In genomic region chr9:36258989-36259315, GRCh38 we compare ENCODE assay signal across 8 cellular contexts. TPM values are rescaled to one million over a fixed set of nuclear protein-coding genes. Genes with fewer than 3 reads are reported as not detected.
DNase-seq lines count a peak whose midpoint lies in the region; ATAC-seq, FAIRE-seq and TF ChIP-seq lines count a peak whose summit lies in the region.

No MANE protein-coding gene starts in this region.

- peak overlapping the region; percentile 76 for H4K8ac ChIP-seq in H1 (ENCODE audit: extremely low read depth, insufficient read depth, low read length)

- no peak overlapping the region for H2BK20ac ChIP-seq in H1 (ENCODE audit: low read length)

- ATAC-seq in CD4-positive, CD25-positive, alpha-beta regulatory T cell (ENCODE audit: low read depth in 2 of 2): no peak

- no peak for TF ChIP-seq RAD21 in H1 (IDR thresholded peaks at IDR 0.05 in 1 of 2, conservative IDR thresholded peaks at IDR 0.05 in 1 of 2; ENCODE audit: low read depth in 2 of 2, low read length in 2 of 2)

- no peak overlapping the region for H3K14ac ChIP-seq in H1 (ENCODE audit: insufficient read length)

- no peaks in the 10 kb centered on the region for H3K9me3 ChIP-seq in CD4-positive, CD25-positive, alpha-beta regulatory T cell (ENCODE audit: control insufficient read depth in 2 of 2, low read length in 2 of 2)
- H3K9me3 ChIP-seq in H1 (ENCODE audit: insufficient read depth in 2 of 2, low read depth in 1 of 2, low read length in 1 of 2) (no peaks in the 10 kb centered on the region), neuron (ENCODE audit: low read length) (no peaks in the 10 kb centered on the region)

- H3K9me3 Mint-ChIP-seq in CD4-positive, CD25-positive, alpha-beta regulatory T cell: no peaks in the 10 kb centered on the region

- H3K4me1 Mint-ChIP-seq in CD4-positive, CD25-positive, alpha-beta regulatory T cell: peaks cover 0 to 27% (median 9%) of the 10 kb centered on the region in 4 donors

- H3K4ac ChIP-seq in H1 (replicated peaks; ENCODE audit: insufficient read length, low read depth, low read length): no peak overlapping the region

- no peaks in the 10 kb centered on the region for H3K36me3 Mint-ChIP-seq in CD4-positive, CD25-positive, alpha-beta regulatory T cell

- 0 out of 2 replicates have a peak overlapping the region, but pooled peaks have one; percentile 11 for H2BK12ac ChIP-seq in H1 (ENCODE audit: low read depth, low read length)

- no peak overlapping the region for H3K18ac ChIP-seq in H1 (ENCODE audit: extremely low read depth, low read length)

- 82% methylated on average over 7 of the region's 7 CpGs; no CpG with 5 or more reads in 1 of the 2 experiments for WGBS in H1 (ENCODE audit: extremely low coverage in 1 of 2, insufficient coverage in 1 of 2, insufficient read length in 1 of 2, insufficient replicate concordance in 2 of 2, low coverage in 1 of 2, low lambda C conversion rate in 2 of 2, missing lambda C conversion rate in 1 of 2), 2 experiments

- H3K27ac ChIP-seq in CD4-positive, CD25-positive, alpha-beta regulatory T cell (ENCODE audit: insufficient read depth, low read length, poor library complexity, severe bottlenecking): peak overlapping the region; percentile 94
- H3K27ac ChIP-seq in H1 (ENCODE audit: low read depth, low read length): no peak overlapping the region

- H3K79me1 ChIP-seq in H1 (ENCODE audit: low read depth, low read length): no peaks in the 10 kb centered on the region

- H2BK15ac ChIP-seq in H1 (ENCODE audit: low read length): no peak overlapping the region

- peaks cover 20% of the 10 kb centered on the region for H3K4me1 ChIP-seq in CD4-positive, CD25-positive, alpha-beta regulatory T cell (ENCODE audit: control insufficient read depth, insufficient read depth, low read length, poor library complexity, severe bottlenecking)
- H3K4me1 ChIP-seq in H1 (replicated peaks in 1 of 4; ENCODE audit: control insufficient read depth in 3 of 4, insufficient read depth in 4 of 4, low read length in 3 of 4) (no peaks in the 10 kb centered on the region; a peak in 1 of 7 replicates), neuron (ENCODE audit: insufficient read depth, low read length) (peaks cover 3% of the 10 kb centered on the region)

- no peak for DNase-seq in CD4-positive, CD25-positive, alpha-beta regulatory T cell
- DNase-seq in NCI-H69 (lab: John Stamatoyannopoulos, UW) (peak; percentile 50), H1 (ENCODE audit: low read depth in 1 of 2, low spot score in 2 of 2) (no peak), GM10248 (ENCODE audit: extremely low spot score) (no peak), NCI-H187 treated with DMSO at 0.1 percent for 48 hours (lab: John Stamatoyannopoulos, UW) (no peak), NCI-H774 (lab: John Stamatoyannopoulos, UW) (no peak)
- no peak for DNase-seq in stimulated activated CD4-positive, alpha-beta T cell treated with anti-CD3 and anti-CD28 coated beads, Interleukin-2, amount 100 ng/mL, for 48 hours

- no peak overlapping the region for H2AK5ac ChIP-seq in H1 (ENCODE audit: low read depth, low read length)

- H3K56ac ChIP-seq in H1 (replicated peaks; ENCODE audit: insufficient read length, low read depth, low read length): no peak overlapping the region

- H4K20me1 ChIP-seq in H1 (replicated peaks in 1 of 2; ENCODE audit: control insufficient read depth in 1 of 2, insufficient read depth in 2 of 2, low read length in 2 of 2): no peaks in the 10 kb centered on the region

- peak overlapping the region; percentile 61; the same call in 1 of the 2 replicates for H2BK5ac ChIP-seq in H1 (ENCODE audit: low read depth, low read length)

- H2BK120ac ChIP-seq in H1 (replicated peaks; ENCODE audit: low read depth, low read length): no peak overlapping the region

- peak overlapping the region; percentile 86 to 89 for H3K4me2 ChIP-seq in H1 (ENCODE audit: insufficient read depth in 1 of 2, low read depth in 2 of 2, low read length in 2 of 2)

- peaks cover 5% of the 10 kb centered on the region; the same call in 1 of the 2 replicates for H3K23me2 ChIP-seq in H1 (ENCODE audit: low read depth, low read length)

- FAIRE-seq in H1 (lab: Jason Lieb, UNC): no peak

- H2AFZ ChIP-seq in H1 (ENCODE audit: low read length) (peak overlapping the region; percentile 87), neuron (ENCODE audit: low read depth, low read length) (peak overlapping the region; percentile 58)

- POLR2A ChIA-PET in H1 (lab: Charles Lee; ENCODE audit: partially characterized antibody): interaction anchor here (0.8 to 1.2 kb wide), 8 partner anchors 21 to 171 kb away, joined by 3 to 7 read pairs (median 3); partner anchors contain the start of gene CLTA
- POLR2A ChIA-PET in GM10248 (lab: Yijun Ruan, JAX): interaction anchor here (0.8 to 1.1 kb wide), 2 partner anchors 10 to 68 kb away, joined by 4 to 6 read pairs; partner anchors contain the start of gene CLTA

- H4K91ac ChIP-seq in H1 (replicated peaks; ENCODE audit: insufficient read length, low read length): no peak overlapping the region

- H3K4me3 Mint-ChIP-seq in CD4-positive, CD25-positive, alpha-beta regulatory T cell: peak overlapping the region; percentile 94 to 100 (median 98)

- TF ChIP-seq EP300 in H1 (IDR thresholded peaks at IDR 0.05; ENCODE audit: borderline replicate concordance in 1 of 2, low read depth in 2 of 2, low read length in 2 of 2): no peak

- no peak for TF ChIP-seq POLR2A in H1 (IDR thresholded peaks at IDR 0.05; ENCODE audit: control extremely low read depth in 1 of 2, low read depth in 2 of 2, low read length in 2 of 2)

- peaks cover 0 to 9% of the 10 kb centered on the region in 2 experiments; a peak in 1 of 4 replicates for H3K79me2 ChIP-seq in H1 (ENCODE audit: control insufficient read depth in 1 of 2, insufficient read depth in 2 of 2, low read length in 2 of 2)

- no peaks in the 10 kb centered on the region for H3K36me3 ChIP-seq in CD4-positive, CD25-positive, alpha-beta regulatory T cell (ENCODE audit: control insufficient read depth, insufficient read depth, low read length)
- H3K36me3 ChIP-seq in H1 (ENCODE audit: control insufficient read depth in 2 of 4, insufficient read depth in 4 of 4, low read length in 3 of 4) (no peaks in the 10 kb centered on the region), neuron (ENCODE audit: insufficient read depth, low read length) (no peaks in the 10 kb centered on the region)

- H3K27me3 Mint-ChIP-seq in CD4-positive, CD25-positive, alpha-beta regulatory T cell: no peaks in the 10 kb centered on the region

- H3K4me3 ChIP-seq in CD4-positive, CD25-positive, alpha-beta regulatory T cell (ENCODE audit: low read depth, low read length): peak overlapping the region; percentile 83
- H3K4me3 ChIP-seq in H1 (ENCODE audit: extremely low read depth in 1 of 4, insufficient read depth in 2 of 4, low read depth in 3 of 4, low read length in 4 of 4): peak overlapping the region; percentile 68 to 74 (median 72)
- H3K4me3 ChIP-seq in neuron (ENCODE audit: low read length): peak overlapping the region; percentile 85

- no peak overlapping the region for H4K5ac ChIP-seq in H1 (ENCODE audit: insufficient read length, low read depth, low read length)

- H3K27me3 ChIP-seq in CD4-positive, CD25-positive, alpha-beta regulatory T cell (ENCODE audit: control insufficient read depth, insufficient read depth, low read length): no peaks in the 10 kb centered on the region
- H3K27me3 ChIP-seq in H1 (replicated peaks in 1 of 4; ENCODE audit: control insufficient read depth in 3 of 4, extremely low read depth in 1 of 4, insufficient read depth in 3 of 4, low read length in 3 of 4): peaks cover 0 to 4% (median 0%) of the 10 kb centered on the region in 4 experiments; a peak in 1 of 7 replicates
- H3K27me3 ChIP-seq in neuron (ENCODE audit: insufficient read depth, low read length): no peaks in the 10 kb centered on the region

- peak overlapping the region in 2 of 3 donors; percentile 97 to 98 for H3K27ac Mint-ChIP-seq in CD4-positive, CD25-positive, alpha-beta regulatory T cell

- peak overlapping the region in 3 of 4 experiments; percentile 42 to 76 (median 72); a peak in 5 of 7 replicates for H3K9ac ChIP-seq in H1 (replicated peaks in 1 of 4; ENCODE audit: extremely low read depth in 1 of 4, low read depth in 3 of 4, low read length in 3 of 4)

- CTCF ChIA-PET in H1 (lab: Charles Lee; ENCODE audit: partially characterized antibody): interaction anchor here (0.6 to 1.7 kb wide), 5 partner anchors 11 to 1829 kb away, joined by 3 to 5 read pairs (median 4); no protein-coding TSS in a partner anchor
- CTCF ChIA-PET in GM10248 (lab: Yijun Ruan, JAX): interaction anchor here (1.1 to 2.5 kb wide), 3 partner anchors 11 to 470 kb away, joined by 4 to 15 read pairs (median 6); no protein-coding TSS in a partner anchor

- H3K23ac ChIP-seq in H1 (ENCODE audit: insufficient read length): no peak overlapping the region

- TF ChIP-seq CTCF in H1 (IDR thresholded peaks at IDR 0.05; ENCODE audit: control extremely low read depth in 1 of 3, insufficient read depth in 1 of 3, low read depth in 1 of 3, low read length in 3 of 3) (no peak), GM10248 (IDR thresholded peaks at IDR 0.05; ENCODE audit: control extremely low read depth, extremely low read depth, low read depth, missing control alignments) (no peak)

TF ChIP-seq in H1, 55 proteins besides CTCF, POLR2A, EP300 and RAD21:
- TF ChIP-seq, protein P1, sequence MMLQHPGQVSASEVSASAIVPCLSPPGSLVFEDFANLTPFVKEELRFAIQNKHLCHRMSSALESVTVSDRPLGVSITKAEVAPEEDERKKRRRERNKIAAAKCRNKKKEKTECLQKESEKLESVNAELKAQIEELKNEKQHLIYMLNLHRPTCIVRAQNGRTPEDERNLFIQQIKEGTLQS (IDR thresholded peaks at IDR 0.05; ENCODE audit: insufficient read depth, low read depth, low read length): no peak
- peak; percentile 28; the same call in 1 of the 2 replicates for TF ChIP-seq KDM1A (IDR thresholded peaks at IDR 0.05; ENCODE audit: borderline replicate concordance, low read length)

RNA-seq across cellular contexts. Expression of gene GNE, which starts 0.7 kb away (rescaled TPM):
- 15.7 TPM for total RNA-seq in CD4-positive, CD25-positive, alpha-beta regulatory T cell
- 1 to 10 TPM; 3.4 to 7.0 (median 5.2) TPM for polyA plus RNA-seq in CD4-positive, CD25-positive, alpha-beta regulatory T cell
- 9.3 and 11.1 TPM in 2 replicates for total RNA-seq in H1 (2021; fragmentation: NEBNext Ultra II Directional; extraction: Animal tissue kit (Norgen Biotek cat#: 25700))
- 4.3 and 5.1 TPM in 2 replicates for polyA plus RNA-seq in H1 (2011; rRNA removed)
- 6.6 TPM for polyA plus RNA-seq in H1 (2011; cell fraction: cytosol; rRNA removed)
- 3.0 TPM for polyA plus RNA-seq in H1 (2011; cell fraction: nucleus; rRNA removed)
- 5.8 to 7.4 TPM (median 6.4 TPM) in 4 replicates for polyA plus RNA-seq in H1 (2012, experiment 1 of 2)
- 0.80 TPM for polyA plus RNA-seq in H1 (2012, experiment 2 of 2)
- 3.9 TPM for polyA plus RNA-seq in H1 (2013, experiment 1 of 2)
- polyA plus RNA-seq in H1 (2013, experiment 2 of 2): 3.8 TPM
- 20.6 and 28.9 TPM in 2 replicates for polyA minus RNA-seq in H1 (2011; rRNA and poly(A)+ RNA removed)
- 8.8 TPM for polyA minus RNA-seq in H1 (2011; cell fraction: cytosol; rRNA and poly(A)+ RNA removed)
- 7.4 TPM for polyA minus RNA-seq in H1 (2011; cell fraction: nucleus; rRNA and poly(A)+ RNA removed)
